ENCODE assay signal across 22 cellular contexts in genomic region chr3:43012189-43012588, GRCh38. TPM values are rescaled to one million over a fixed set of nuclear protein-coding genes. Genes with fewer than 3 reads are reported as not detected.
"Had no signal": no experiment of that assay in that cellular context is flagged by ENCODE, and none has a peak within 500 bp of the region (broad histone marks: within the 10 kb centered on the region; RNA-seq: fewer than 3 reads in every experiment).

No MANE protein-coding gene starts in this region.

- H3K27me3 Mint-ChIP-seq: naive B cell; progenitor cell of endocrine pancreas; stimulated activated naive CD8-positive, alpha-beta T cell treated with anti-CD3 and anti-CD28 coated beads, Interleukin-15, Interleukin-2, amounts not matched to agents 100 ng/mL and 50 ng/mL, for 24 hours had no signal

- H3K79me2 ChIP-seq: hepatocyte had no signal

- DNase-seq: effector CD4-positive, alpha-beta T cell; foreskin melanocyte; head of caudate nucleus; left colon; left ventricle myocardium superior; mesendoderm; naive B cell; nucleus accumbens; ovary; right cardiac atrium; stimulated activated CD4-positive, alpha-beta T cell treated with anti-CD3 and anti-CD28 coated beads, Interleukin-4, amount 100 ng/mL, for 1 hour; tibial artery; upper lobe of left lung had no signal

- H3K9me3 Mint-ChIP-seq: neural crest cell; stimulated activated memory B cell treated with anti-CD40 and anti-IgM and Interleukin-4, amounts not matched to agents 10 μg/mL and 1 μg/mL and 100 μg/mL, for 72 hours; stimulated activated naive CD8-positive, alpha-beta T cell treated with anti-CD3 and anti-CD28 coated beads, Interleukin-15, Interleukin-2, amounts not matched to agents 100 ng/mL and 50 ng/mL, for 24 hours had no signal

- H3K36me3 Mint-ChIP-seq: naive B cell; stimulated activated memory B cell treated with anti-CD40 and anti-IgM and Interleukin-4, amounts not matched to agents 10 μg/mL and 1 μg/mL and 100 μg/mL, for 72 hours had no signal

- H3K9me3 ChIP-seq: ovary, tibial artery, vagina had no signal

- H3K27me3 ChIP-seq: hepatocyte, ovary, tibial artery, upper lobe of left lung, vagina had no signal

- H3K27ac ChIP-seq: coronary artery, hepatocyte, ovary, tibial artery, vagina had no signal

- H3K27ac Mint-ChIP-seq: naive B cell; progenitor cell of endocrine pancreas; stimulated activated memory B cell treated with anti-CD40 and anti-IgM and Interleukin-4, amounts not matched to agents 10 μg/mL and 1 μg/mL and 100 μg/mL, for 72 hours; stimulated activated naive CD8-positive, alpha-beta T cell treated with anti-CD3 and anti-CD28 coated beads, Interleukin-15, Interleukin-2, amounts not matched to agents 100 ng/mL and 50 ng/mL, for 24 hours had no signal

- H3K4me3 ChIP-seq: coronary artery, hepatocyte, ovary, smooth muscle cell, tibial artery, upper lobe of left lung, vagina had no signal

- H3K4me2 ChIP-seq: hepatocyte, smooth muscle cell had no signal

- H2AFZ ChIP-seq: hepatocyte had no signal

- H3K4me1 Mint-ChIP-seq: naive B cell; neural crest cell; stimulated activated memory B cell treated with anti-CD40 and anti-IgM and Interleukin-4, amounts not matched to agents 10 μg/mL and 1 μg/mL and 100 μg/mL, for 72 hours had no signal

- H3K4me3 Mint-ChIP-seq: naive B cell; neural crest cell; stimulated activated memory B cell treated with anti-CD40 and anti-IgM and Interleukin-4, amounts not matched to agents 10 μg/mL and 1 μg/mL and 100 μg/mL, for 72 hours; stimulated activated naive CD8-positive, alpha-beta T cell treated with anti-CD3 and anti-CD28 coated beads, Interleukin-15, Interleukin-2, amounts not matched to agents 100 ng/mL and 50 ng/mL, for 24 hours had no signal

- H3K36me3 ChIP-seq: ovary, tibial artery, upper lobe of left lung, vagina had no signal

- H3K4me1 ChIP-seq: tibial artery, vagina had no signal

- ATAC-seq: left colon; left ventricle myocardium superior; right cardiac atrium; stimulated activated memory B cell treated with anti-CD40 and anti-IgM and Interleukin-4, amounts not matched to agents 10 μg/mL and 1 μg/mL and 100 μg/mL, for 72 hours had no signal

RNA-seq across cellular contexts. Expression of gene GASK1A, which starts 33.1 kb away (rescaled TPM):
- total RNA-seq: lung microvascular endothelial cell had no signal
- polyA plus RNA-seq: smooth muscle cell had no signal
